ENCODE assay signal across 8 cellular contexts in the genomic region with DNA sequence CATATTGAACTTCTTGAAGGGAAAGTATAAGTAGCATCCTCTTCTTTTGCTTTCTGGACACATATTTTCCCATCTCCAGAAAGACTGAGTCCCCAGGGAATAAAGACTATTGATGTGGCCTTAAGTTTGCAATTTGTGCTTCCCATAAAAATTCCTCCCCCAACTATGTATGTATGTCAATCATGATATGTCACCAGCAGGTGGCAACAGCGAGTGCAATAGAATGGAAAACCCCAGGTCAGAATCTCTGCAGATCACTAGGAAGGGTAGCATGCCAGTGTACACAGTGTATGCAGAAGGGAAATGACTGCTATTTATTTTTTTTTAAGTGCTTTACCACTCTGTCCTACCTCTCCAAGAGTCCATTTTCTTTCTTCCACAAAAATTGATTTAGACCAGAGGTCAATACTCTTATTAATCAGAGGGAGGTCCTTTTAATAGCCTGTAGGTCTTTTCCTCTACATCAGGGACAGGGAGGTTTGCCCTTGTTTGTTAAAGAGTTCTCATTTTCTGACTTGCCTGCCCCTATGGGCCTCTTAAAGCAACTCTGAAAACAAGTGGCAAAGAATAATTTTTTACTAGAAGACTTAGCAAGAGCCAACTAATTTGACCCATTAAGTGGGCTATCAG.
DNase-seq lines count a peak whose midpoint lies in the region; ATAC-seq and TF ChIP-seq lines count a peak whose summit lies in the region.

No MANE protein-coding gene starts in this region.

- no peak overlapping the region for H3K27ac ChIP-seq in GM23338 (ENCODE audit: low read depth)
- H3K27ac ChIP-seq in IMR-90 (ENCODE audit: insufficient read depth, low read length) = no peak overlapping the region
- H3K27ac ChIP-seq in OCI-LY7 (ENCODE audit: low read depth, low read length, poor library complexity, severe bottlenecking) = no peak overlapping the region

- no peak overlapping the region for H4K5ac ChIP-seq in IMR-90 (ENCODE audit: low read depth, low read length)

- intact Hi-C loops in IMR-90 (cut with micrococcal nuclease) = loop anchor here (1.0 to 10.0 kb wide), 3 partner anchors 654 to 1030 kb away; no protein-coding TSS in a partner anchor
- intact Hi-C loops in OCI-LY7 (cut with micrococcal nuclease; ENCODE audit: unreplicated experiment) = no loop called here
- intact Hi-C loops in MCF 10A (cut with micrococcal nuclease) = loop anchor here (1.0 to 10.0 kb wide), 11 partner anchors 62 to 1098 kb away; a partner anchor contains a TSS

- no peak overlapping the region for H2AK5ac ChIP-seq in IMR-90 (ENCODE audit: low read depth, low read length)

- POLR2A ChIA-PET in IMR-90 (lab: Charles Lee; ENCODE audit: unreplicated experiment) (no interaction called here), OCI-LY7 (lab: Charles Lee) (no interaction called here), MCF 10A (lab: Yijun Ruan, JAX) (interaction anchor here (0.6 to 1.2 kb wide), 4 partner anchors 9 to 457 kb away, joined by 3 to 7 read pairs (median 3); no protein-coding TSS in a partner anchor)

- BruUV-seq in IMR-90 (replicated peaks; lab: Mats Ljungman, UMichigan) (no TSS peak), OCI-LY7 (replicated peaks; lab: Mats Ljungman, UMichigan) (no TSS peak), MCF 10A (replicated peaks; lab: Mats Ljungman, UMichigan) (no TSS peak)

- H3K9me3 ChIP-seq in IMR-90 (ENCODE audit: control insufficient read depth, insufficient read depth, low read length) (no peaks in the 10 kb centered on the region), OCI-LY7 (ENCODE audit: low read length) (no peaks in the 10 kb centered on the region)

- no peak overlapping the region for H3K4me3 ChIP-seq in GM23338
- H3K4me3 ChIP-seq in IMR-90 (ENCODE audit: insufficient read depth, low read depth, low read length) = no peak overlapping the region
- no peak overlapping the region for H3K4me3 ChIP-seq in OCI-LY7 (ENCODE audit: low read depth, low read length, poor library complexity, severe bottlenecking)

- H2AFZ ChIP-seq in GM23338 (no peak overlapping the region), IMR-90 (replicated peaks; ENCODE audit: low read length, poor library complexity) (no peak overlapping the region), OCI-LY7 (ENCODE audit: low read length) (no peak overlapping the region)

- dilution Hi-C loops in IMR-90 (cut with HindIII; ENCODE audit: low sequenced_read_pairs, unreplicated experiment) = no loop called here

- H3K4ac ChIP-seq in IMR-90 (ENCODE audit: low read depth, low read length) = no peak overlapping the region

- no peaks in the 10 kb centered on the region for H3K79me1 ChIP-seq in IMR-90 (ENCODE audit: low read depth in 1 of 2, low read length in 2 of 2)

- H3K4me3 Mint-ChIP-seq in GM23338 (no peak overlapping the region), MCF 10A (ENCODE audit: unreplicated experiment) (no peak overlapping the region)

- no peaks in the 10 kb centered on the region for H3K79me2 ChIP-seq in GM23338 (replicated peaks; ENCODE audit: insufficient read depth)
- H3K79me2 ChIP-seq in OCI-LY7 (ENCODE audit: insufficient read depth, low read depth, low read length) = no peaks in the 10 kb centered on the region

- H3K56ac ChIP-seq in IMR-90 (ENCODE audit: extremely low read depth, insufficient read depth, low read length) = no peak overlapping the region

- H3K27me3 Mint-ChIP-seq in GM23338 (ENCODE audit: insufficient read depth, low read depth, poor library complexity) (no peaks in the 10 kb centered on the region), MCF 10A (ENCODE audit: insufficient read depth, unreplicated experiment) (no peaks in the 10 kb centered on the region)

- H3K27me3 ChIP-seq in GM23338 (ENCODE audit: insufficient read depth) = no peaks in the 10 kb centered on the region
- no peaks in the 10 kb centered on the region for H3K27me3 ChIP-seq in IMR-90 (ENCODE audit: control insufficient read depth, insufficient read depth, low read length)

- TF ChIP-seq POLR2A in IMR-90 (IDR thresholded peaks at IDR 0.05; ENCODE audit: low read depth, low read length) = no peak

- peak; percentile 63 for DNase-seq in activated CD8-positive, alpha-beta memory T cell treated with anti-CD3 and anti-CD28 coated beads, Interleukin-2, amount 50 U/mL, for 48 hours
- no peak for DNase-seq in activated CD8-positive, alpha-beta memory T cell treated with anti-CD3 and anti-CD28 coated beads for 24 hours
- DNase-seq in GM23338 (ENCODE audit: low spot score) (peak; percentile 86), IMR-90 (peak; percentile 43), OCI-LY7 (ENCODE audit: low spot score) (peak; percentile 65), MCF 10A (ENCODE audit: unreplicated experiment) (peak; percentile 82), iris pigment epithelial cell (ENCODE audit: low read depth) (peak; percentile 56)
- DNase-seq in stimulated activated CD4-positive, alpha-beta T cell treated with anti-CD3 and anti-CD28 coated beads, Interleukin-12 subunit alpha, Interleukin-12 subunit beta, amount 100 ng/mL, for 48 hours (ENCODE audit: low read depth in 2 of 3, low spot score in 1 of 3) = peak; percentile 3 to 16 (median 16)

- H3K4me2 ChIP-seq in GM23338 = no peak overlapping the region
- H3K4me2 ChIP-seq in IMR-90 (ENCODE audit: low read depth, low read length) = no peak overlapping the region
- H3K4me2 ChIP-seq in OCI-LY7 (ENCODE audit: low read length) = no peak overlapping the region

- WGBS in IMR-90 (ENCODE audit: extremely low coverage in 2 of 2, insufficient read length in 1 of 2), 2 experiments = no CpG with 5 or more reads among the region's 1 CpG

- H3K9me3 Mint-ChIP-seq in GM23338 (no peaks in the 10 kb centered on the region; the same call in 2 of the 3 replicates), MCF 10A (ENCODE audit: unreplicated experiment) (no peaks in the 10 kb centered on the region)

- no peak overlapping the region for H4K8ac ChIP-seq in IMR-90 (ENCODE audit: low read depth in 2 of 2, low read length in 2 of 2)

- H2AK9ac ChIP-seq in IMR-90 (replicated peaks; ENCODE audit: low read depth, low read length, poor library complexity) = no peak overlapping the region

- H4K91ac ChIP-seq in IMR-90 (ENCODE audit: insufficient read depth, low read depth, low read length) = no peak overlapping the region

- H3K36me3 ChIP-seq in GM23338 (ENCODE audit: insufficient read depth) = no peaks in the 10 kb centered on the region
- H3K36me3 ChIP-seq in IMR-90 (ENCODE audit: control insufficient read depth, insufficient read depth, low read length) = no peaks in the 10 kb centered on the region
- H3K36me3 ChIP-seq in OCI-LY7 (ENCODE audit: insufficient read depth, low read length) = no peaks in the 10 kb centered on the region

- no peak overlapping the region for H3K9ac ChIP-seq in IMR-90 (ENCODE audit: low read depth, low read length)

- no peak overlapping the region for H3K18ac ChIP-seq in IMR-90 (ENCODE audit: low read depth, low read length)

- in situ Hi-C loops in IMR-90 (cut with MboI; ENCODE audit: low sequenced_read_pairs) = no loop called here

- H3K36me3 Mint-ChIP-seq in GM23338 (ENCODE audit: low read depth) (no peaks in the 10 kb centered on the region), MCF 10A (ENCODE audit: insufficient read depth, unreplicated experiment) (no peaks in the 10 kb centered on the region)

- H3K9me2 ChIP-seq in GM23338 (ENCODE audit: insufficient read depth) (peaks cover 9% of the 10 kb centered on the region; the same call in 1 of the 2 replicates), OCI-LY7 (ENCODE audit: insufficient read depth, low read length) (no peaks in the 10 kb centered on the region)

- H3K27ac Mint-ChIP-seq in GM23338 = no peak overlapping the region
- H3K27ac Mint-ChIP-seq in MCF 10A (ENCODE audit: low read depth, unreplicated experiment) = no peak overlapping the region

- no peaks in the 10 kb centered on the region for H3F3A ChIP-seq in GM23338 (replicated peaks; ENCODE audit: low read depth)

- H3K14ac ChIP-seq in IMR-90 (replicated peaks; ENCODE audit: low read depth, low read length) = no peak overlapping the region

- no peak overlapping the region for H2BK20ac ChIP-seq in IMR-90 (ENCODE audit: low read depth, low read length)

- H4K20me1 ChIP-seq in GM23338 (replicated peaks; ENCODE audit: insufficient read depth) (no peaks in the 10 kb centered on the region), IMR-90 (ENCODE audit: insufficient read depth, low read length) (no peaks in the 10 kb centered on the region), OCI-LY7 (ENCODE audit: insufficient read depth, low read length) (no peaks in the 10 kb centered on the region)

- H3K4me1 Mint-ChIP-seq in GM23338 (peaks cover 7% of the 10 kb centered on the region; the same call in 2 of the 3 replicates), MCF 10A (ENCODE audit: insufficient read depth, unreplicated experiment) (no peaks in the 10 kb centered on the region)

- H2BK15ac ChIP-seq in IMR-90 (ENCODE audit: low read depth, low read length) = no peak overlapping the region

- H3K4me1 ChIP-seq in GM23338 (ENCODE audit: insufficient read depth) = no peaks in the 10 kb centered on the region
- H3K4me1 ChIP-seq in IMR-90 (ENCODE audit: control insufficient read depth, insufficient read depth, low read length) = no peaks in the 10 kb centered on the region
- no peaks in the 10 kb centered on the region for H3K4me1 ChIP-seq in OCI-LY7 (ENCODE audit: insufficient read depth, low read length, poor library complexity, severe bottlenecking)

- H3K9me1 ChIP-seq in IMR-90 (ENCODE audit: insufficient read depth, low read length) = no peaks in the 10 kb centered on the region

- CTCF ChIA-PET in IMR-90 (lab: Yijun Ruan, JAX) = interaction anchor here (0.8 to 1.0 kb wide), 7 partner anchors 16 to 1160 kb away, joined by 3 to 4 read pairs (median 3); no protein-coding TSS in a partner anchor
- CTCF ChIA-PET in OCI-LY7 (lab: Charles Lee; ENCODE audit: unreplicated experiment) = no interaction called here
- CTCF ChIA-PET in MCF 10A (lab: Yijun Ruan, JAX) = interaction anchor here (0.5 to 5.0 kb wide), 74 partner anchors 9 to 1893 kb away, joined by 3 to 41 read pairs (median 4); a partner anchor contains a TSS

- ATAC-seq in GM23338 (peak; percentile 99), IMR-90 (ENCODE audit: low read depth) (peak; percentile 85)

- TF ChIP-seq RAD21 in IMR-90 (IDR thresholded peaks at IDR 0.05; ENCODE audit: low read length) = peak; percentile 46

- TF ChIP-seq CTCF in GM23338 (conservative IDR thresholded peaks at IDR 0.05; ENCODE audit: low read depth in 2 of 2) = peak; percentile 75 to 81
- TF ChIP-seq CTCF in IMR-90 (conservative IDR thresholded peaks at IDR 0.05; ENCODE audit: low read depth, low read length) = peak; percentile 63
- TF ChIP-seq CTCF in OCI-LY7 (conservative IDR thresholded peaks at IDR 0.05; ENCODE audit: low read length) = peak; percentile 82
- TF ChIP-seq CTCF in MCF 10A (IDR thresholded peaks at IDR 0.05; ENCODE audit: unreplicated experiment) = peak; percentile 47

- H2BK120ac ChIP-seq in IMR-90 (ENCODE audit: low read depth, low read length) = no peak overlapping the region

- no peak overlapping the region for H2BK5ac ChIP-seq in IMR-90 (ENCODE audit: low read depth, low read length, poor library complexity, severe bottlenecking)

- no peak overlapping the region for H3K23ac ChIP-seq in IMR-90 (ENCODE audit: low read depth, low read length)

TF ChIP-seq in GM23338, 12 proteins besides CTCF, POLR2A, EP300 and RAD21 (continues in another document):
- TF ChIP-seq POLR2AphosphoS5 (IDR thresholded peaks at IDR 0.05; ENCODE audit: low read depth) = no peak

TF ChIP-seq in IMR-90, 13 proteins besides CTCF, POLR2A, EP300 and RAD21:
- TF ChIP-seq SMC3 (IDR thresholded peaks at IDR 0.05; ENCODE audit: low read depth, low read length) = peak; percentile 60
- no peak for TF ChIP-seq MAFK (IDR thresholded peaks at IDR 0.05; ENCODE audit: low read depth, low read length)
